17 cellular contexts compared by ENCODE assay signal in genomic region chr1:214902636-214903320, GRCh38.
DNase-seq lines count a peak whose midpoint lies in the region; ATAC-seq, FAIRE-seq and TF ChIP-seq lines count a peak whose summit lies in the region.
"Had no signal": no experiment of that assay in that cellular context is flagged by ENCODE, and none has a peak within 500 bp of the region (broad histone marks: within the 10 kb centered on the region; RNA-seq: fewer than 3 reads in every experiment).

No MANE protein-coding gene starts in this region.

- H3K9me2 ChIP-seq in GM23248 (ENCODE audit: insufficient read depth) = no peaks in the 10 kb centered on the region

- H3K79me2 ChIP-seq in GM23248 (ENCODE audit: insufficient read depth) = no peaks in the 10 kb centered on the region

- FAIRE-seq in GM12892 (lab: Jason Lieb, UNC) = no peak

- peaks cover 50% of the 10 kb centered on the region for H3F3A ChIP-seq in GM23248 (ENCODE audit: insufficient read depth)

- peak; percentile 86 for DNase-seq in GM23248
- no peak for DNase-seq in RWPE2 (ENCODE audit: low spot score)
- peak; percentile 19 for DNase-seq in epithelial cell of proximal tubule (ENCODE audit: low read depth)
- peak; percentile 29 for DNase-seq in skeletal muscle cell (ENCODE audit: low read depth)
- no peak for DNase-seq in GM12892 (ENCODE audit: insufficient read length)
- DNase-seq in NCI-H345 treated with DMSO at 0.1 percent for 48 hours (lab: John Stamatoyannopoulos, UW; ENCODE audit: unreplicated experiment) = no peak
- no peak for DNase-seq in HT-29 (ENCODE audit: low spot score)
- DNase-seq: activated CD4-positive, alpha-beta T cell treated with anti-CD3 and anti-CD28 coated beads for 1 hour; CD4-positive, alpha-beta memory T cell; cortex of kidney; GDM1; KBM-7; NCI-H146; NCI-H510A; stimulated activated naive CD4-positive, alpha-beta T cell treated with Interleukin-2 at 50 U/mL for 16 hours had no signal

- TF ChIP-seq POLR2A in GM12892 (IDR thresholded peaks at IDR 0.05; ENCODE audit: low read depth, low read length) = no peak

- H3K27me3 ChIP-seq in GM23248 (replicated peaks; ENCODE audit: insufficient read depth) (no peaks in the 10 kb centered on the region), RWPE2 (ENCODE audit: insufficient read depth, poor library complexity, severe bottlenecking) (no peaks in the 10 kb centered on the region)

- peak overlapping the region; percentile 31 for H2AFZ ChIP-seq in GM23248

- peak; percentile 72 for ATAC-seq in RWPE2 (ENCODE audit: low read depth)
- no peak for ATAC-seq in GM18858 (IDR thresholded peaks at IDR 0.05; ENCODE audit: unreplicated experiment)

- no peaks in the 10 kb centered on the region for H3K9me3 ChIP-seq in GM23248 (ENCODE audit: low read depth)
- H3K9me3 ChIP-seq in RWPE2 (ENCODE audit: severe bottlenecking) = no peaks in the 10 kb centered on the region

- TF ChIP-seq CTCF in RWPE2 (IDR thresholded peaks at IDR 0.05; ENCODE audit: poor library complexity, severe bottlenecking) (no peak), epithelial cell of proximal tubule (conservative IDR thresholded peaks at IDR 0.05; ENCODE audit: low read depth, low read length) (no peak)

- H3K4me2 ChIP-seq in GM23248 (ENCODE audit: unreplicated experiment) = peak overlapping the region; percentile 72

- no peaks in the 10 kb centered on the region for H4K20me1 ChIP-seq in GM23248 (ENCODE audit: insufficient read depth)

- WGBS in GM23248 (ENCODE audit: low coverage in 1 of 2, low lambda C conversion rate in 2 of 2, missing lambda C conversion rate in 2 of 2), 2 experiments = 0% methylated on average over 2 of the region's 2 CpGs

- H3K27ac ChIP-seq in GM23248 = peak overlapping the region; percentile 57
- peak overlapping the region; percentile 90 for H3K27ac ChIP-seq in RWPE2 (ENCODE audit: poor library complexity, severe bottlenecking)
- H3K27ac ChIP-seq: skin epidermis had no signal

- peaks cover 52% of the 10 kb centered on the region for H3K4me1 ChIP-seq in GM23248 (ENCODE audit: insufficient read depth)
- H3K4me1 ChIP-seq in RWPE2 (ENCODE audit: insufficient read depth, poor library complexity, severe bottlenecking) = peaks cover 23% of the 10 kb centered on the region

- H3K4me3 ChIP-seq in GM23248 (peak overlapping the region; percentile 3; the same call in 1 of the 2 replicates), RWPE2 (ENCODE audit: severe bottlenecking) (no peak overlapping the region), epithelial cell of proximal tubule (ENCODE audit: low read depth, low read length) (no peak overlapping the region), skeletal muscle cell (ENCODE audit: low read depth, low read length) (no peak overlapping the region)
- H3K4me3 ChIP-seq: skin epidermis had no signal

- H3K36me3 ChIP-seq in GM23248 (ENCODE audit: low read depth) (no peaks in the 10 kb centered on the region), RWPE2 (ENCODE audit: low read depth) (no peaks in the 10 kb centered on the region)

- 0 out of 2 replicates have a peak overlapping the region, but pooled peaks have one; percentile 11 for H3K9ac ChIP-seq in GM23248

- in situ Hi-C loops in GM23248 (cut with MboI) = no loop called here

Comparison
In these comparisons a context has a peak if more than half of its experiments do, and no peak if none do; other contexts are left out.
1. DNase-seq: peak in GM23248 (single experiment), epithelial cell of proximal tubule (single experiment) and skeletal muscle cell (single experiment); none in RWPE2 (single experiment), GM12892 (single experiment), NCI-H345 treated with DMSO at 0.1 percent for 48 hours (single experiment) and HT-29 (single experiment).